8 cellular contexts compared by ENCODE assay signal in the genomic region with DNA sequence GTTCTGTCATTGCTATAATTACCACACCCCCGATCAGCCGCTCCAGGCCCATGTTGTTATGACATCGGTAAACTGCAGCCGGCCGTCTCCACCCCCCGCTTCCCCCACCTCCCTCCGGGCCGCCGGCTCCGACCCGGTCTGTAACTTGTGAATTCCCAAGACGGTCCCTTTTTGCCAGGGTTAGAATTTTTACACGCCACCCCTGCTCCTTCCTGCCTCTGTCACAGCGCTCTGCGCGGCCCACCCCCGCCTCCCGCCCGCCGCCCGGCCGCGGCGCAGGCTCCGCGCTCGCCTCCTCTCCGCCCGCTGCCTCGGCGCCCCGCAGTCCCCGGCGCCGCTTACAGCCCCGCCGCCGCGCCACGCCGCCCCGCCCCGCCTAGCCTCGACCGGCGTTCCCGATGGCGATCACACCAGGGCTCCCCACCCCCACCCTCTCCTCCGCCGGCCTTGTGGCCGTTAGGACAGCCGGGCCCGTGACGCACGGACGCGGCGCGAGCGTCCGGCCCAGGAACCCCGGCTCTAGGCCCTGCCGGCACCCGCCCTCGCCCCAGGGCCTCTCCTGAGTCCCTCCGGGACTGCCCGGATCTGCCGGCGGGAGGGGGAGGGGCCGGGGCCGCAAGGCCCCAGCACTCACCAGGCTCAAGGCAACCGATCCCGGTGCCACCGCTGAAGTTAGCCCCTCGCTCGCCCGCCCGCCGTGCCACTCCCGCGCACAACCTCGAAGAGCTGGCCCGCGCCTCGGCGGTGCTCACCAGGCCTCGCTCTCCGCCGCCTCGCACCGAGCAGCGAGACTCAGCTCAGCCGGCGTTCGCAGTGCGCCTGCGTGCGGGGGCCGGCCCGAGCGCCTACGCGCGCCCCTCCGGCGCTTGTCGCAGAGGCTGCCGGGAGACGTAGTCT. TPM values are rescaled to one million over a fixed set of nuclear protein-coding genes. Genes with fewer than 3 reads are reported as not detected.
DNase-seq lines count a peak whose midpoint lies in the region; ATAC-seq, FAIRE-seq and TF ChIP-seq lines count a peak whose summit lies in the region.

Gene KPNA1, minus strand, starts transcription at position 817 of the 897 bp plus-strand sequence. CDS start 18,374 bp downstream, outside the sequence.

- H3K4me3 ChIP-seq in HUES6 (ENCODE audit: low read depth, low read length) (peak within 1 kb of the TSS; percentile 84), OCI-LY7 (ENCODE audit: low read depth, low read length, poor library complexity, severe bottlenecking) (peak within 1 kb of the TSS; percentile 75), endothelial cell of umbilical vein (replicated peaks in 1 of 3; ENCODE audit: insufficient read depth in 1 of 3, low read depth in 1 of 3, low read length in 3 of 3) (peak within 1 kb of the TSS; percentile 55 to 96 (median 91))

- intact Hi-C loops in OCI-LY7 (cut with micrococcal nuclease; ENCODE audit: unreplicated experiment) (loop anchor here (5.0 to 10.0 kb wide), 3 partner anchors 97 to 1070 kb away; partner anchors contain the start of genes FAM162A, HACD2, MIX23 and WDR5B), endothelial cell of umbilical vein (cut with micrococcal nuclease) (loop anchor here (1.0 to 5.0 kb wide), 4 partner anchors 31 to 280 kb away; partner anchors contain the start of gene WDR5B)

- H2AFZ ChIP-seq in OCI-LY7 (ENCODE audit: low read length) (peak within 1 kb of the TSS; percentile 94), endothelial cell of umbilical vein (ENCODE audit: low read depth, low read length) (peak within 1 kb of the TSS; percentile 98)

- H4K20me1 ChIP-seq in OCI-LY7 (ENCODE audit: insufficient read depth, low read length) = peaks cover 37% of the 10 kb centered on the region
- peaks cover 18% of the 10 kb centered on the region for H4K20me1 ChIP-seq in endothelial cell of umbilical vein (replicated peaks; ENCODE audit: control insufficient read depth, extremely low read depth, insufficient read depth, low read length)

- POLR2A ChIA-PET in OCI-LY7 (lab: Charles Lee) (interaction anchor here (0.7 to 1.8 kb wide), 3 partner anchors 9 to 130 kb away, joined by 3 to 7 read pairs (median 3); partner anchors contain the start of gene FAM162A), endothelial cell of umbilical vein (lab: Charles Lee) (no interaction called here)

- TF ChIP-seq CTCF in D721Med (IDR thresholded peaks at IDR 0.05; ENCODE audit: insufficient read depth, missing control alignments) (no peak), OCI-LY7 (conservative IDR thresholded peaks at IDR 0.05; ENCODE audit: low read length) (no peak), endothelial cell of umbilical vein (IDR thresholded peaks at IDR 0.05; ENCODE audit: extremely low read depth in 1 of 2, insufficient read depth in 1 of 2, low read depth in 1 of 2, low read length in 2 of 2) (no peak)

- BruUV-seq in OCI-LY7 (replicated peaks; lab: Mats Ljungman, UMichigan) = no TSS peak
- TSS peak; percentile 21 for BruUV-seq in endothelial cell of umbilical vein (replicated peaks; lab: Mats Ljungman, UMichigan)

- peak within 1 kb of the TSS; percentile 97 for H3K9ac ChIP-seq in HUES6 (ENCODE audit: low read length)
- peak within 1 kb of the TSS; percentile 94 for H3K9ac ChIP-seq in endothelial cell of umbilical vein (replicated peaks; ENCODE audit: extremely low read depth, insufficient read depth, low read length)

- DNase-seq in D721Med (ENCODE audit: insufficient read length, low spot score) (peak; percentile 92), OCI-LY7 (ENCODE audit: low spot score) (peak; percentile 93), activated T-cell treated with anti-CD3 and anti-CD28 coated beads for 1 hour (ENCODE audit: low read depth) (peak; percentile 78), endothelial cell of umbilical vein (ENCODE audit: low read depth, low spot score) (peak; percentile 92), middle frontal gyrus (ENCODE audit: extremely low spot score, low spot score) (peak; percentile 87)
- peak; percentile 64 to 74 for DNase-seq in stimulated activated CD8-positive, alpha-beta memory T cell treated with anti-CD3 and anti-CD28 coated beads, Interleukin-2, amount 100 ng/mL, for 1 hour (ENCODE audit: low read depth in 2 of 2)

- dilution Hi-C loops in endothelial cell of umbilical vein (cut with MboI; ENCODE audit: extremely low pct_ligation_motif_present, low sequenced_read_pairs) = no loop called here

- FAIRE-seq in D721Med (lab: Jason Lieb, UNC) = no peak
- peak; percentile 61 for FAIRE-seq in endothelial cell of umbilical vein (lab: Jason Lieb, UNC)

- no peaks in the 10 kb centered on the region for H3K9me1 ChIP-seq in endothelial cell of umbilical vein (replicated peaks; ENCODE audit: control insufficient read depth, extremely low read depth, insufficient read depth, low read length)

- CTCF ChIA-PET in OCI-LY7 (lab: Charles Lee; ENCODE audit: unreplicated experiment) = no interaction called here
- CTCF ChIA-PET in endothelial cell of umbilical vein (lab: Charles Lee) = interaction anchor here (0.7 to 1.4 kb wide), 9 partner anchors 11 to 165 kb away, joined by 3 to 7 read pairs (median 4); no protein-coding TSS in a partner anchor

- H3K4me2 ChIP-seq in OCI-LY7 (ENCODE audit: low read length) = peak within 1 kb of the TSS; percentile 78
- peak within 1 kb of the TSS; percentile 95 for H3K4me2 ChIP-seq in endothelial cell of umbilical vein (ENCODE audit: insufficient read depth, low read length)

- H3K36me3 ChIP-seq in HUES6 (ENCODE audit: control insufficient read depth, insufficient read depth, low read length) (no peaks in the 10 kb centered on the region), OCI-LY7 (ENCODE audit: insufficient read depth, low read length) (peaks cover 14% of the 10 kb centered on the region), endothelial cell of umbilical vein (ENCODE audit: control insufficient read depth in 2 of 2, extremely low read depth in 1 of 2, insufficient read depth in 2 of 2, low read length in 2 of 2) (no peaks in the 10 kb centered on the region)

- no peaks in the 10 kb centered on the region for H3K27me3 ChIP-seq in HUES6 (ENCODE audit: control insufficient read depth, insufficient read depth, low read length)
- peaks cover 1 to 8% of the 10 kb centered on the region in 2 experiments for H3K27me3 ChIP-seq in endothelial cell of umbilical vein (ENCODE audit: control insufficient read depth in 2 of 2, insufficient read depth in 2 of 2, low read length in 2 of 2)

- peak; percentile 78 for ATAC-seq in GM21447 (IDR thresholded peaks at IDR 0.05; ENCODE audit: unreplicated experiment)

- H3K79me2 ChIP-seq in OCI-LY7 (ENCODE audit: insufficient read depth, low read depth, low read length) (peaks cover 47% of the 10 kb centered on the region), endothelial cell of umbilical vein (ENCODE audit: control insufficient read depth, insufficient read depth, low read length) (peaks cover 48% of the 10 kb centered on the region)

- TF ChIP-seq POLR2A in endothelial cell of umbilical vein (IDR thresholded peaks at IDR 0.05; ENCODE audit: low read depth, low read length) = peak; percentile 94

- no peaks in the 10 kb centered on the region for H3K9me2 ChIP-seq in OCI-LY7 (ENCODE audit: insufficient read depth, low read length)

- H3K9me3 ChIP-seq in HUES6 (ENCODE audit: control insufficient read depth, insufficient read depth, low read depth, low read length) = no peaks in the 10 kb centered on the region
- H3K9me3 ChIP-seq in OCI-LY7 (ENCODE audit: low read length) = no peaks in the 10 kb centered on the region; the same call in 1 of the 2 replicates
- no peaks in the 10 kb centered on the region for H3K9me3 ChIP-seq in endothelial cell of umbilical vein (replicated peaks; ENCODE audit: control insufficient read depth, insufficient read depth, low read length)

- H3K4me1 ChIP-seq in HUES6 (ENCODE audit: control insufficient read depth, insufficient read depth, low read length) = peaks cover 29% of the 10 kb centered on the region
- peaks cover 25% of the 10 kb centered on the region for H3K4me1 ChIP-seq in OCI-LY7 (ENCODE audit: insufficient read depth, low read length, poor library complexity, severe bottlenecking)
- H3K4me1 ChIP-seq in endothelial cell of umbilical vein (ENCODE audit: control insufficient read depth, extremely low read depth, insufficient read depth, low read length) = peaks cover 14% of the 10 kb centered on the region

- H3K27ac ChIP-seq in HUES6 (ENCODE audit: low read depth, low read length) = peak within 1 kb of the TSS; percentile 96
- H3K27ac ChIP-seq in OCI-LY7 (ENCODE audit: low read depth, low read length, poor library complexity, severe bottlenecking) = peak within 1 kb of the TSS; percentile 74
- peak within 1 kb of the TSS; percentile 72 for H3K27ac ChIP-seq in endothelial cell of umbilical vein (ENCODE audit: insufficient read depth, low read depth, low read length)

TF ChIP-seq in endothelial cell of umbilical vein, 7 proteins besides CTCF, POLR2A, EP300 and RAD21:
- TF ChIP-seq JUN (IDR thresholded peaks at IDR 0.05; ENCODE audit: borderline replicate concordance, insufficient read depth, insufficient read length, low read depth) (no peak), POLR2AphosphoS5 (IDR thresholded peaks at IDR 0.05; ENCODE audit: insufficient read depth, low read depth, low read length) (peak; percentile 93), FOS (IDR thresholded peaks at IDR 0.05; ENCODE audit: borderline replicate concordance, insufficient read depth, low read length) (no peak), MAX (IDR thresholded peaks at IDR 0.05; ENCODE audit: insufficient read depth, insufficient read length) (peak; percentile 81), GATA2 (IDR thresholded peaks at IDR 0.05; ENCODE audit: insufficient read depth, insufficient read length, low read depth, low read length) (no peak), MYC (IDR thresholded peaks at IDR 0.05; ENCODE audit: low read depth, low read length) (no peak), EZH2 (IDR thresholded peaks at IDR 0.05; ENCODE audit: borderline replicate concordance, low read depth, low read length, severe bottlenecking) (no peak)

RNA-seq across cellular contexts. Expression of gene KPNA1, which starts in this region (rescaled TPM):
- 20.0 and 24.6 TPM in 2 replicates for total RNA-seq in OCI-LY7 (2014; rRNA removed; shearing (Covaris generic))
- 73.1 and 77.5 TPM in 2 replicates for total RNA-seq in OCI-LY7 (2022)
- 110 and 113 TPM in 2 replicates for total RNA-seq in endothelial cell of umbilical vein
- 21.1 and 24.4 TPM in 2 replicates for polyA plus RNA-seq in endothelial cell of umbilical vein
- 28.5 and 36.2 TPM in 2 replicates for polyA plus RNA-seq in endothelial cell of umbilical vein (2011; cell fraction: cytosol; rRNA removed)
- 40.0 and 50.1 TPM in 2 replicates for polyA plus RNA-seq in endothelial cell of umbilical vein (2011; cell fraction: nucleus; rRNA removed)
- polyA plus RNA-seq in endothelial cell of umbilical vein (2012) = 45.8 and 86.1 TPM in 2 replicates
- polyA minus RNA-seq in endothelial cell of umbilical vein = 62.6 and 78.6 TPM in 2 replicates
- 29.5 TPM for polyA minus RNA-seq in endothelial cell of umbilical vein (2011; cell fraction: cytosol; rRNA and poly(A)+ RNA removed)
- polyA minus RNA-seq in endothelial cell of umbilical vein (2011; cell fraction: nucleus; rRNA and poly(A)+ RNA removed) = 35.2 and 47.9 TPM in 2 replicates

Comparison
In these comparisons a context has a peak if more than half of its experiments do, and no peak if none do; other contexts are left out.
1. Peak in every context shown above with its lines: DNase-seq, ATAC-seq, H3K4me3 ChIP-seq and H3K27ac ChIP-seq.